ENCODE assay signal across 8 cellular contexts in the genomic region with DNA sequence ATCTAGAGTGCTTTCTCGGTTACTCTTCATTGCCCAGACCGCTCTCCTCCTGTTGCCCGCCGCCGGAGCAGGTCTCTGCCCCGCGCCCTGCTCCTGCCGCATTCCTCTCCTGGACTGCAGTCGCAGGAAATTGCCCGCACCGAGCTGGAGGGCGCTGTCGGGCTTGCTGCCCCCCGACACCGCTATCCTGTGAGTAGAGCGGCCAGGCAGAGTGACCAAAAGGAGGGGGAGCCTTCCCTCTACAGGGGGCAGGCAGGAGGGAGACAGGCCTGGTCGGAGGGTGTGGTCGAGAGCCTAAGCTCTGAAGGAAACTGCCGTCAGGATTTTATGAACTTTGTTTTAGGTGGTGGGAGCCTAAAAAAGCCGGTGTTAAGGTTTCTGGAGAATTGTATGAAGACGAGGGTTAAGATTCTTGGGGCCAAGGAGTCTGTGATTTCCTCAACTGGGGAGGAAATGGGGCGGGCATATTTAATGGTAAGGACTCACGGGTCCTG. TPM values are rescaled to one million over a fixed set of nuclear protein-coding genes. Genes with fewer than 3 reads are reported as not detected.
DNase-seq lines count a peak whose midpoint lies in the region; ATAC-seq and TF ChIP-seq lines count a peak whose summit lies in the region.

No MANE protein-coding gene starts in this region.

- no peaks in the 10 kb centered on the region for H3K27me3 Mint-ChIP-seq in T-helper 2 cell treated with Interferon-gamma antibody and Interleukin-4, amounts not matched to agents 5 μg/mL and 100 μg/mL, for 36 hours (ENCODE audit: low read depth)
- peaks cover 14% of the 10 kb centered on the region for H3K27me3 Mint-ChIP-seq in neural progenitor cell (ENCODE audit: insufficient read depth, low read depth)

- peaks cover 15 to 36% (median 27%) of the 10 kb centered on the region in 10 experiments for H3K4me1 ChIP-seq in BLaER1 treated with 17β-estradiol and CSF1 and Interleukin-3, amounts not matched to agents 10 nM and 100 nM
- no peaks in the 10 kb centered on the region for H3K4me1 ChIP-seq in neural progenitor cell

- H3K4me1 Mint-ChIP-seq in T-helper 2 cell treated with Interferon-gamma antibody and Interleukin-4, amounts not matched to agents 5 μg/mL and 100 μg/mL, for 36 hours (ENCODE audit: low read depth), result peaks cover 21% of the 10 kb centered on the region
- peaks cover 20% of the 10 kb centered on the region for H3K4me1 Mint-ChIP-seq in neural progenitor cell

- peaks cover 13 to 36% (median 22%) of the 10 kb centered on the region in 11 experiments; a peak in 21 of 22 replicates for H3K36me3 ChIP-seq in BLaER1 treated with 17β-estradiol and CSF1 and Interleukin-3, amounts not matched to agents 10 nM and 100 nM
- H3K36me3 ChIP-seq in neural progenitor cell, result peaks cover 3% of the 10 kb centered on the region

- peaks cover 4 to 48% (median 24%) of the 10 kb centered on the region in 11 experiments; a peak in 15 of 22 replicates for H4K20me1 ChIP-seq in BLaER1 treated with 17β-estradiol and CSF1 and Interleukin-3, amounts not matched to agents 10 nM and 100 nM
- H4K20me1 ChIP-seq in neural progenitor cell (ENCODE audit: low read depth), result peaks cover 22% of the 10 kb centered on the region

- no peaks in the 10 kb centered on the region for H3K9me3 Mint-ChIP-seq in T-helper 2 cell treated with Interferon-gamma antibody and Interleukin-4, amounts not matched to agents 5 μg/mL and 100 μg/mL, for 36 hours
- H3K9me3 Mint-ChIP-seq in neural progenitor cell, result peaks cover under 1% of the 10 kb centered on the region

- peak overlapping the region; percentile 77 to 95 (median 91) for H3K4me2 ChIP-seq in BLaER1 treated with 17β-estradiol and CSF1 and Interleukin-3, amounts not matched to agents 10 nM and 100 nM
- H3K4me2 ChIP-seq in neural progenitor cell, result peak overlapping the region; percentile 84

- peak overlapping the region; percentile 73 to 95 (median 88) for H3K4me3 ChIP-seq in BLaER1 treated with 17β-estradiol and CSF1 and Interleukin-3, amounts not matched to agents 10 nM and 100 nM
- H3K4me3 ChIP-seq in fibroblast of pulmonary artery (replicated peaks; ENCODE audit: low read depth, low read length) (peak overlapping the region; percentile 96), neural progenitor cell (peak overlapping the region; percentile 69)

- no peaks in the 10 kb centered on the region for H3K9me3 ChIP-seq in BLaER1 treated with 17β-estradiol and CSF1 and Interleukin-3, amounts not matched to agents 10 nM and 100 nM (replicated peaks in 1 of 11)
- H3K9me3 ChIP-seq in neural progenitor cell (ENCODE audit: low read depth), result no peaks in the 10 kb centered on the region

- peak overlapping the region; percentile 96 for H3K4me3 Mint-ChIP-seq in T-helper 2 cell treated with Interferon-gamma antibody and Interleukin-4, amounts not matched to agents 5 μg/mL and 100 μg/mL, for 36 hours
- peak overlapping the region; percentile 94 for H3K4me3 Mint-ChIP-seq in neural progenitor cell

- peaks cover 52% of the 10 kb centered on the region for H3K79me2 ChIP-seq in neural progenitor cell (ENCODE audit: low read depth)

- peak overlapping the region; percentile 67 to 94 (median 87) for H3K27ac ChIP-seq in BLaER1 treated with 17β-estradiol and CSF1 and Interleukin-3, amounts not matched to agents 10 nM and 100 nM
- H3K27ac ChIP-seq in neural progenitor cell, result peak overlapping the region; percentile 88

- H3K27ac Mint-ChIP-seq in T-helper 2 cell treated with Interferon-gamma antibody and Interleukin-4, amounts not matched to agents 5 μg/mL and 100 μg/mL, for 36 hours, result peak overlapping the region; percentile 91
- peak overlapping the region; percentile 97 for H3K27ac Mint-ChIP-seq in neural progenitor cell

- no peak for DNase-seq in T-helper 2 cell treated with Interferon-gamma antibody and Interleukin-4, amounts not matched to agents 5 μg/mL and 100 μg/mL, for 36 hours (ENCODE audit: low spot score)
- peak; percentile 59 for DNase-seq in fibroblast of pulmonary artery (ENCODE audit: low read depth)
- DNase-seq in neural progenitor cell (ENCODE audit: low spot score), result peak; percentile 89
- DNase-seq in central memory CD4-positive, alpha-beta T cell, result no peak
- no peak for DNase-seq in RPMI8226

- peak overlapping the region; percentile 83 to 93 (median 89) for H3K9ac ChIP-seq in BLaER1 treated with 17β-estradiol and CSF1 and Interleukin-3, amounts not matched to agents 10 nM and 100 nM
- H3K9ac ChIP-seq in neural progenitor cell, result peak overlapping the region; percentile 44

- H3K36me3 Mint-ChIP-seq in T-helper 2 cell treated with Interferon-gamma antibody and Interleukin-4, amounts not matched to agents 5 μg/mL and 100 μg/mL, for 36 hours (ENCODE audit: low read depth), result peaks cover 14% of the 10 kb centered on the region
- H3K36me3 Mint-ChIP-seq in neural progenitor cell, result peaks cover 8% of the 10 kb centered on the region

- H2AFZ ChIP-seq in neural progenitor cell (replicated peaks), result peak overlapping the region; percentile 71

- H3K27me3 ChIP-seq in BLaER1 treated with 17β-estradiol and CSF1 and Interleukin-3, amounts not matched to agents 10 nM and 100 nM, result no peaks in the 10 kb centered on the region
- no peaks in the 10 kb centered on the region for H3K27me3 ChIP-seq in neural progenitor cell

- peak; percentile 8 for ATAC-seq in GM18868 (IDR thresholded peaks at IDR 0.05; ENCODE audit: unreplicated experiment)
- peak; percentile 14 for ATAC-seq in HG03103 (IDR thresholded peaks at IDR 0.05; ENCODE audit: low read depth, unreplicated experiment)

- TF ChIP-seq CTCF in fibroblast of pulmonary artery (IDR thresholded peaks at IDR 0.05; ENCODE audit: low read length, missing control alignments), result peak; percentile 40
- TF ChIP-seq CTCF in neural progenitor cell (IDR thresholded peaks at IDR 0.05), result peak; percentile 61

- peaks cover 10% of the 10 kb centered on the region for H3F3A ChIP-seq in neural progenitor cell (ENCODE audit: low read depth)

RNA-seq across cellular contexts. Expression of a gene that starts 0.5 kb away (rescaled TPM):
- 24.4 and 28.4 TPM in 2 replicates for total RNA-seq in neural progenitor cell (ENCODE audit: low replicate concordance)

Comparison
In these comparisons a context has a peak if more than half of its experiments do, and no peak if none do; other contexts are left out.
1. DNase-seq: peak in fibroblast of pulmonary artery (single experiment) and neural progenitor cell (single experiment); none in T-helper 2 cell treated with Interferon-gamma antibody and Interleukin-4, amounts not matched to agents 5 μg/mL and 100 μg/mL, for 36 hours (single experiment), central memory CD4-positive, alpha-beta T cell (single experiment) and RPMI8226 (single experiment).
2. Peak in every context shown above with its lines, with median percentiles within 50 percentile points of each other: H3K4me3 ChIP-seq.